8 cellular contexts compared by ENCODE assay signal in the genomic region with DNA sequence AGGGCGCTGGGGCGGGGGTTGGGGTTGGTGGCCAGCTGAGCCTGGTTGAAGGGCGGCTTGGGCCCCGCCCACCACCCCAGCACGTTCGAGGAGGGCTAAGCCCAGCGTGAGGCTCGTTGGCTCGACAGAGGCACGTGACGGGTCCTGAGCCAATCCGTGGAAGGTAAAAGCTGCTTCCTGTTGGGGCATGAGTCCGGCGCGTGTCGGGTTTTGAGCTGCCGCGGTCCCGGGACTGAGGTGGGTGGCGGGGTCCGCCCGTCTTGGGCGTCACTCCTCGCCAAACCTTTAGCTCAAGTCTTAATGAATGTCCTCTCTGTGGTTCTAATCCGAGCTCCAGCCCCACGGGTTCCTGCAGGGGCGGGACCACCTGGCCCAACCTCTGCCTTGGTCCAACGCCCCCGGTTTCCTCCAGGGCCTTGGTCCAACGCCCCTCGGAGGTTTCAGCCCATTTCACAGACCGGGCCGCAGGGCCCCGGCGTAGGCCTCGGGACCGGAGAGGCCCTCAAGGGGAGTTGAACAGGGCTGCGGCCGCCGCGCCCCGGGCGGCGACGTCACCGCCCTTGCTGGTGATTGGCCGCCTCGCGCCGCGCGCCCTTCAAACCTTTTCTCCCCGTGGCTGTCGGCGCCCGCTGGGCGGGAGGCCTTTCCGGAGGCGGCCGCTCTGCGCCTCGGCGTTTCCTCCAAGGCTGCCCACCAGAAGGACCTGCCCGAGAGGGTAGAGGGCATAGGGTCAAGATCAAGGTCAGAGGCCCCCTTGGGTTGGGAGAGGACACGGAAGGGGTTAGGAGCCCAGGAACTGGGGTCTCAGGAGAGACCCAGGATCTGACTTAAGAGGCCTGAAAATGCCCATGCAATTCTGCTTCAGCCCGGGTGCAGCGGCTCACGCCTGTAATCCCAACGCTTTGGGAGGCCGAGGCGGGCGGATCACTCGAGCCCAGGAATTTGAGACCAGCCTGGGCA. TPM values are rescaled to one million over a fixed set of nuclear protein-coding genes. Genes with fewer than 3 reads are reported as not detected.
DNase-seq lines count a peak whose midpoint lies in the region; ATAC-seq and TF ChIP-seq lines count a peak whose summit lies in the region.

Gene RCCD1 (plus strand): TSS at position 173 of the 960 bp plus-strand sequence. CDS start 1,851 bp downstream, outside the sequence.

- no peak within 1 kb of the TSS for H3K23ac ChIP-seq in mesenchymal stem cell (ENCODE audit: low read length in 2 of 2)

- H2BK15ac ChIP-seq in mesenchymal stem cell (ENCODE audit: low read depth, poor library complexity, severe bottlenecking) = no peak within 1 kb of the TSS

- H3K27ac ChIP-seq in mesenchymal stem cell (ENCODE audit: low read length, poor library complexity, severe bottlenecking) = peak within 1 kb of the TSS; percentile 68

- H3K79me1 ChIP-seq in mesenchymal stem cell (replicated peaks; ENCODE audit: low read length, poor library complexity, severe bottlenecking) = peaks cover 17% of the 10 kb centered on the region

- no peak for TF ChIP-seq CTCF in BJ (IDR thresholded peaks at IDR 0.05; ENCODE audit: insufficient read depth, low read depth, low read length)

- peak; percentile 68 for DNase-seq in BJ (ENCODE audit: low read depth)
- peak; percentile 97 to 98 for DNase-seq in NOMO-1 (lab: John Stamatoyannopoulos, UW; ENCODE audit: unreplicated experiment in 2 of 2)
- peak; percentile 72 to 81 (median 80) for DNase-seq in activated CD8-positive, alpha-beta memory T cell treated with anti-CD3 and anti-CD28 coated beads for 48 hours (ENCODE audit: low read depth in 2 of 3, low spot score in 2 of 3)
- DNase-seq in mesenchymal stem cell = peak; percentile 96
- DNase-seq in stimulated activated CD8-positive, alpha-beta memory T cell treated with anti-CD3 and anti-CD28 coated beads, Interleukin-12 subunit alpha, Interleukin-12 subunit beta, amount 100 ng/mL, for 24 hours (ENCODE audit: extremely low read depth) = peak; percentile 75

- H2BK5ac ChIP-seq in mesenchymal stem cell (ENCODE audit: low read depth, low read length, poor library complexity, severe bottlenecking) = peak within 1 kb of the TSS; percentile 35

- H3K4me1 ChIP-seq in endocrine pancreas (ENCODE audit: control insufficient read depth, insufficient read depth, low read length) = no peaks in the 10 kb centered on the region
- H3K4me1 ChIP-seq in mesenchymal stem cell (ENCODE audit: control insufficient read depth, insufficient read depth, low read depth, low read length) = peaks cover 22% of the 10 kb centered on the region

- H3K4ac ChIP-seq in mesenchymal stem cell (ENCODE audit: low read depth in 1 of 2, low read length in 2 of 2) = peak within 1 kb of the TSS; percentile 35 to 94

- peak within 1 kb of the TSS in 1 of 2 experiments; percentile 45 for H3K14ac ChIP-seq in mesenchymal stem cell (ENCODE audit: low read length in 2 of 2)

- CTCF ChIA-PET in BJ (lab: Yijun Ruan, JAX) = interaction anchor here (0.8 to 9.3 kb wide), 10 partner anchors 12 to 318 kb away, joined by 3 to 122 read pairs (median 33); partner anchors contain the start of genes HDDC3 and UNC45A

- H4K8ac ChIP-seq in mesenchymal stem cell (ENCODE audit: low read length) = peak within 1 kb of the TSS; percentile 92

- peak within 1 kb of the TSS; percentile 67 for H3K4me2 ChIP-seq in mesenchymal stem cell (ENCODE audit: low read length, poor library complexity, severe bottlenecking)

- H2BK120ac ChIP-seq in mesenchymal stem cell (ENCODE audit: low read depth, low read length) = no peak within 1 kb of the TSS

- H3K4me3 ChIP-seq in BJ (ENCODE audit: low read depth, low read length) (peak within 1 kb of the TSS; percentile 78), endocrine pancreas (ENCODE audit: control insufficient read depth, insufficient read depth, low read length) (no peak within 1 kb of the TSS), mesenchymal stem cell (ENCODE audit: insufficient read depth in 1 of 2, low read depth in 1 of 2, low read length in 2 of 2) (peak within 1 kb of the TSS; percentile 73 to 86)

- H3K9me3 ChIP-seq in endocrine pancreas (ENCODE audit: control insufficient read depth, low read length) (no peaks in the 10 kb centered on the region), mesenchymal stem cell (ENCODE audit: control insufficient read depth, low read length) (no peaks in the 10 kb centered on the region)

- no peaks in the 10 kb centered on the region for H3K27me3 ChIP-seq in BJ (ENCODE audit: control insufficient read depth, insufficient read depth, low read length)
- no peaks in the 10 kb centered on the region for H3K27me3 ChIP-seq in endocrine pancreas (ENCODE audit: control insufficient read depth, insufficient read depth, low read length)
- H3K27me3 ChIP-seq in mesenchymal stem cell (ENCODE audit: control insufficient read depth in 1 of 2, insufficient read depth in 1 of 2, low read length in 2 of 2) = no peaks in the 10 kb centered on the region

- peak within 1 kb of the TSS; percentile 63 for H3K9ac ChIP-seq in endocrine pancreas (ENCODE audit: control insufficient read depth, insufficient read depth, low read length)
- H3K9ac ChIP-seq in mesenchymal stem cell (ENCODE audit: low read length) = peak within 1 kb of the TSS; percentile 96

- H2AK5ac ChIP-seq in mesenchymal stem cell (ENCODE audit: low read length, severe bottlenecking) = no peak within 1 kb of the TSS

- H2BK12ac ChIP-seq in mesenchymal stem cell (ENCODE audit: low read length in 2 of 2) = no peak within 1 kb of the TSS

- 5% methylated on average over 71 of the region's 73 CpGs for WGBS in mesenchymal stem cell

- ATAC-seq in GM19351 (IDR thresholded peaks at IDR 0.05; ENCODE audit: unreplicated experiment) (peak; percentile 90), HG03521 (IDR thresholded peaks at IDR 0.05; ENCODE audit: unreplicated experiment) (peak; percentile 89)

- peak within 1 kb of the TSS; percentile 64 for H4K91ac ChIP-seq in mesenchymal stem cell (ENCODE audit: low read length)

- POLR2A ChIA-PET in BJ (lab: Charles Lee) = no interaction called here

- H3K18ac ChIP-seq in mesenchymal stem cell (ENCODE audit: low read depth in 1 of 2, low read length in 2 of 2) = peak within 1 kb of the TSS; percentile 79 to 98

- H2AFZ ChIP-seq in mesenchymal stem cell (ENCODE audit: low read depth, low read length) = peak within 1 kb of the TSS; percentile 72

- peaks cover 19% of the 10 kb centered on the region for H3K36me3 ChIP-seq in BJ (ENCODE audit: control insufficient read depth, insufficient read depth, low read length)
- H3K36me3 ChIP-seq in endocrine pancreas (ENCODE audit: control insufficient read depth, insufficient read depth, low read length) = no peaks in the 10 kb centered on the region
- H3K36me3 ChIP-seq in mesenchymal stem cell (ENCODE audit: control insufficient read depth in 1 of 2, insufficient read depth in 2 of 2, low read depth in 1 of 2, low read length in 2 of 2) = peaks cover 39 to 52% of the 10 kb centered on the region in 2 experiments

RNA-seq across cellular contexts. Expression of gene RCCD1, which starts in this region (rescaled TPM):
- polyA plus RNA-seq in BJ (2011; rRNA removed) = 7.0 and 9.6 TPM in 2 replicates
- polyA minus RNA-seq in BJ (2011; rRNA and poly(A)+ RNA removed) = 3.0 and 3.8 TPM in 2 replicates
- 5.6 TPM for polyA plus RNA-seq in mesenchymal stem cell (2013, experiment 1 of 2)
- 5.7 TPM for polyA plus RNA-seq in mesenchymal stem cell (2013, experiment 2 of 2)
